12 cellular contexts compared by ENCODE assay signal in the genomic region with DNA sequence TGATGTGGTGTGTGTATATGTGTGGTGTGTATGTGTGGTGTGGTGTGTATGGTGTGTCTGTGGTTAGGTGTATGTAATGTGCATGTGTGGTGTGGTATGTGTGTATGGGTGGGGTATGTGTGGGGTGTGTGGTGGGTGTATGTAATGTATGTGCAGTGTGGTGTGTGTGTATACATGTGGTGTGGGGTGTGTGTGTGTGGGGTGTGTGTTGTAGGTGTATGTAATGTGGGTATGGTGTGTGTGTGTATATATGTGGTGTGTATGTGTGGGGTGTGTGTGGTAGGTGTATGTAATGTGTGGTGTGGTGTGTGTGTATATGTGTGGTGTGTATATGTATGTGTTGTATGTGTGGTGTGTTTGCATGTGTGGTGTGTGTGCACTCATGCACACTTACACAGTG.
"Had no signal": no experiment of that assay in that cellular context is flagged by ENCODE, and none has a peak within 500 bp of the region (broad histone marks: within the 10 kb centered on the region; RNA-seq: fewer than 3 reads in every experiment).

No MANE protein-coding gene starts in this region.

- H3K9me3 Mint-ChIP-seq: activated naive CD4-positive, alpha-beta T cell treated with anti-CD3 and anti-CD28 coated beads, Interleukin-2, amount 50 U/mL, for 72 hours; naive thymus-derived CD4-positive, alpha-beta T cell; stimulated activated naive B cell treated with anti-CD40 and anti-IgM and Interleukin-4, amounts not matched to agents 10 μg/mL and 1 μg/mL and 100 μg/mL, for 72 hours had no signal

- H3K27ac ChIP-seq: thyroid gland had no signal

- H3K36me3 ChIP-seq: adrenal gland, thyroid gland had no signal

- DNase-seq: activated CD4-positive, alpha-beta T cell treated with anti-CD3 and anti-CD28 coated beads, Interleukin-2, amount 10 ng/mL, durations not matched to agents 24 days and 14 days; activated CD8-positive, alpha-beta memory T cell treated with anti-CD3 and anti-CD28 coated beads for 24 hours; activated gamma-delta T cell treated with Interleukin-2 at 50 U/mL for 16 hours; mesendoderm; occipital lobe; posterior cingulate gyrus; retina; stimulated activated naive B cell treated with anti-CD40 and anti-IgM and Interleukin-4, amounts not matched to agents 10 μg/mL and 1 μg/mL and 100 μg/mL, for 72 hours; thyroid gland had no signal

- H3K36me3 Mint-ChIP-seq: activated naive CD4-positive, alpha-beta T cell treated with anti-CD3 and anti-CD28 coated beads, Interleukin-2, amount 50 U/mL, for 72 hours; naive thymus-derived CD4-positive, alpha-beta T cell had no signal

- H3K4me3 Mint-ChIP-seq: activated CD4-positive, alpha-beta T cell treated with anti-CD3 and anti-CD28 coated beads, Interleukin-2, amount 10 ng/mL, durations not matched to agents 24 days and 14 days; naive thymus-derived CD4-positive, alpha-beta T cell; stimulated activated naive B cell treated with anti-CD40 and anti-IgM and Interleukin-4, amounts not matched to agents 10 μg/mL and 1 μg/mL and 100 μg/mL, for 72 hours had no signal

- H3K4me3 ChIP-seq: adrenal gland, thyroid gland had no signal

- H3K27ac Mint-ChIP-seq: activated naive CD4-positive, alpha-beta T cell treated with anti-CD3 and anti-CD28 coated beads, Interleukin-2, amount 50 U/mL, for 72 hours; stimulated activated naive B cell treated with anti-CD40 and anti-IgM and Interleukin-4, amounts not matched to agents 10 μg/mL and 1 μg/mL and 100 μg/mL, for 72 hours had no signal

- H3K27me3 ChIP-seq: adrenal gland, thyroid gland had no signal

- H3K9me3 ChIP-seq: adrenal gland, thyroid gland had no signal
